8 cellular contexts compared by ENCODE assay signal in genomic region chr19:2457394-2458037, GRCh38. TPM values are rescaled to one million over a fixed set of nuclear protein-coding genes. Genes with fewer than 3 reads are reported as not detected.
DNase-seq lines count a peak whose midpoint lies in the region; ATAC-seq, FAIRE-seq and TF ChIP-seq lines count a peak whose summit lies in the region.

No MANE protein-coding gene starts in this region.

- H3K4me3 ChIP-seq in heart left ventricle (peak overlapping the region in 11 of 12 donors; percentile 30 to 99 (median 68)), K562 (peak overlapping the region; percentile 100), mesendoderm (ENCODE audit: low read length) (no peak overlapping the region), urinary bladder (ENCODE audit: low read depth, low read length) (no peak overlapping the region)

- H3K27ac ChIP-seq in heart left ventricle (peak overlapping the region in 11 of 12 donors; percentile 13 to 85 (median 73)), K562 (ENCODE audit: extremely low read depth, low read depth, low read length) (peak overlapping the region; percentile 81; the same call in 1 of the 3 replicates), mesendoderm (ENCODE audit: low read depth, low read length) (no peak overlapping the region), urinary bladder (ENCODE audit: low read depth) (peak overlapping the region; percentile 28)

- H2AFZ ChIP-seq in K562 (ENCODE audit: low read depth, low read length): peak overlapping the region; percentile 99

- peak overlapping the region; percentile 52 for H3K56ac ChIP-seq in mesendoderm (ENCODE audit: low read length)

- no peak for TF ChIP-seq POLR2A in heart left ventricle (IDR thresholded peaks at IDR 0.05)
- TF ChIP-seq POLR2A in K562 (conservative IDR thresholded peaks at IDR 0.05): no peak

- 85 to 93% (median 86%) methylated on average over 8 of the region's 8 CpGs for WGBS in heart left ventricle, 4 donors
- WGBS in K562 (ENCODE audit: insufficient coverage, low coverage, missing lambda C conversion rate): 93% methylated on average over 7 of the region's 8 CpGs
- no CpG with 5 or more reads among the region's 8 CpGs for WGBS in mesendoderm (ENCODE audit: extremely low coverage, insufficient coverage, low lambda C conversion rate)
- WGBS in urinary bladder: 92% methylated on average over 8 of the region's 8 CpGs

- TF ChIP-seq CTCF in heart left ventricle (IDR thresholded peaks at IDR 0.05) (no peak), K562 (IDR thresholded peaks at IDR 0.05 in 2 of 3, conservative IDR thresholded peaks at IDR 0.05 in 1 of 3; ENCODE audit: insufficient read depth in 2 of 3, low read depth in 1 of 3, low read length in 3 of 3) (no peak)

- no peak overlapping the region for H3K4ac ChIP-seq in mesendoderm (ENCODE audit: low read depth, low read length)

- H3K9me3 ChIP-seq in heart left ventricle (no peaks in the 10 kb centered on the region), K562 (replicated peaks; ENCODE audit: control insufficient read depth, insufficient read depth, low read depth, low read length) (no peaks in the 10 kb centered on the region)

- H3K4me1 ChIP-seq in heart left ventricle (peaks cover 0 to 33% (median 18%) of the 10 kb centered on the region in 12 donors), K562 (replicated peaks in 1 of 2; ENCODE audit: control insufficient read depth in 2 of 2, insufficient read depth in 2 of 2, low read length in 2 of 2) (peaks cover 5 to 58% of the 10 kb centered on the region in 2 experiments; a peak in 3 of 5 replicates), mesendoderm (ENCODE audit: control insufficient read depth, low read depth, low read length) (no peaks in the 10 kb centered on the region), urinary bladder (ENCODE audit: insufficient read depth) (peaks cover 4% of the 10 kb centered on the region)

- no peak overlapping the region for H3K23ac ChIP-seq in mesendoderm (ENCODE audit: low read length)

- no peak overlapping the region for H4K8ac ChIP-seq in mesendoderm (ENCODE audit: low read depth, low read length)

- H3K27me3 ChIP-seq in heart left ventricle (no peaks in the 10 kb centered on the region), K562 (ENCODE audit: control insufficient read depth in 2 of 2, insufficient read depth in 2 of 2, low read length in 2 of 2) (no peaks in the 10 kb centered on the region), mesendoderm (ENCODE audit: insufficient read depth, low read length, poor library complexity) (no peaks in the 10 kb centered on the region)

- FAIRE-seq in K562 (lab: Jason Lieb, UNC): no peak

- H2BK5ac ChIP-seq in mesendoderm (ENCODE audit: low read length): no peak overlapping the region

- intact Hi-C loops in heart left ventricle (cut with DNase I): no loop called here
- intact Hi-C loops in Right ventricle myocardium superior (cut with DNase I): no loop called here
- intact Hi-C loops in K562 (cut with micrococcal nuclease): no loop called here

- POLR2A ChIA-PET in K562 (lab: Yijun Ruan, JAX): interaction anchor here (0.6 to 4.4 kb wide), 8 partner anchors 9 to 242 kb away, joined by 3 to 20 read pairs (median 4); partner anchors contain the start of gene GADD45B

- peak overlapping the region; percentile 53 for H3K18ac ChIP-seq in mesendoderm (ENCODE audit: low read length)

- peaks cover 14% of the 10 kb centered on the region for H3K9me1 ChIP-seq in K562 (ENCODE audit: control insufficient read depth, insufficient read depth, low read length)

- in situ Hi-C loops in K562 (cut with MboI): no loop called here

- no peak for TF ChIP-seq RAD21 in K562 (CRISPR knock-in tag; conservative IDR thresholded peaks at IDR 0.05 in 1 of 2, IDR thresholded peaks at IDR 0.05 in 1 of 2)

- ATAC-seq in heart left ventricle: no peak
- no peak for ATAC-seq in Right ventricle myocardium superior (ENCODE audit: poor library complexity)
- ATAC-seq in K562: no peak
- ATAC-seq in GM21423 (IDR thresholded peaks at IDR 0.05; ENCODE audit: unreplicated experiment): no peak

- H3K9ac ChIP-seq in K562 (ENCODE audit: insufficient read depth in 1 of 2, low read depth in 2 of 2, low read length in 2 of 2): peak overlapping the region; percentile 69 to 99
- H3K9ac ChIP-seq in mesendoderm (ENCODE audit: low read length): no peak overlapping the region

- H2BK120ac ChIP-seq in mesendoderm (ENCODE audit: low read depth, low read length): no peak overlapping the region

- H3K79me2 ChIP-seq in K562 (ENCODE audit: control insufficient read depth, insufficient read depth, low read length) (peaks cover 47% of the 10 kb centered on the region), mesendoderm (ENCODE audit: control insufficient read depth, insufficient read depth, low read length) (peaks cover 42% of the 10 kb centered on the region)

- H4K20me1 ChIP-seq in K562 (replicated peaks; ENCODE audit: control insufficient read depth, insufficient read depth, low read length): peaks cover 21% of the 10 kb centered on the region; the same call in 1 of the 2 replicates

- peaks cover 5% of the 10 kb centered on the region for H3K79me1 ChIP-seq in mesendoderm (ENCODE audit: low read length)

- no peak overlapping the region for H4K5ac ChIP-seq in mesendoderm (ENCODE audit: low read length)

- H3K4me2 ChIP-seq in K562 (ENCODE audit: insufficient read depth, low read length) (peak overlapping the region; percentile 79), mesendoderm (ENCODE audit: low read length) (no peak overlapping the region)

- TF ChIP-seq EP300 in K562 (IDR thresholded peaks at IDR 0.05; ENCODE audit: low read length): no peak

- no peak overlapping the region for H2AK5ac ChIP-seq in mesendoderm (ENCODE audit: low read length)

- no peak overlapping the region for H2BK15ac ChIP-seq in mesendoderm (replicated peaks; ENCODE audit: low read depth)

- CTCF ChIA-PET in K562 (lab: Yijun Ruan, JAX; ENCODE audit: low intra/inter-chr PET ratio): interaction anchor here (0.6 kb wide), 1 partner anchor 180 kb away, joined by 3 read pairs; no protein-coding TSS in a partner anchor

- no peak for DNase-seq in heart left ventricle
- DNase-seq in Right ventricle myocardium superior: no peak
- DNase-seq in K562 (ENCODE audit: extremely low read depth in 1 of 4, low spot score in 3 of 4): no peak
- no peak for DNase-seq in mesendoderm
- no peak for DNase-seq in activated effector memory CD4-positive, alpha-beta T cell treated with Interleukin-2 at 50 U/mL for 16 hours
- no peak for DNase-seq in midbrain (lab: John Stamatoyannopoulos, UW)

- H3K36me3 ChIP-seq in heart left ventricle (no peaks in the 10 kb centered on the region), K562 (ENCODE audit: control insufficient read depth, insufficient read depth, low read length) (peaks cover 14% of the 10 kb centered on the region; the same call in 1 of the 3 replicates), mesendoderm (ENCODE audit: control insufficient read depth, insufficient read depth, low read length) (no peaks in the 10 kb centered on the region), urinary bladder (ENCODE audit: insufficient read depth) (no peaks in the 10 kb centered on the region)

- no TSS peak for BruUV-seq in K562 (replicated peaks; lab: Mats Ljungman, UMichigan)

RNA-seq across cellular contexts. Expression of gene LMNB2, which starts 0.8 kb away (rescaled TPM):
- 10 to 100 TPM in 7 of 9 donors, 1 to 10 TPM in 2; 6.6 to 22.2 (median 13.8) TPM for total RNA-seq in heart left ventricle
- 10 to 100 TPM in 1 of 2 donors, 1 to 10 TPM in 1; 9.3 to 33.0 TPM for polyA plus RNA-seq in heart left ventricle
- 13.9 TPM for total RNA-seq in Right ventricle myocardium superior
- total RNA-seq in K562 (2011; cell fraction: chromatin; rRNA removed; ENCODE audit: low replicate concordance): 40.1 and 85.1 TPM in 2 replicates
- 40.9 and 42.2 TPM in 2 replicates for total RNA-seq in K562 (2011; cell fraction: nucleolus; rRNA removed)
- 35.7 and 48.3 TPM in 2 replicates for total RNA-seq in K562 (2011; cell fraction: nucleoplasm; rRNA removed)
- 133 and 141 TPM in 2 replicates for total RNA-seq in K562 (2014; rRNA removed)
- 46.8 and 52.9 TPM in 2 replicates for total RNA-seq in K562 (2014; rRNA removed; fragmentation: Illumina TruSeq; extraction: Trizol)
- 105 and 106 TPM in 2 replicates for total RNA-seq in K562 (2015; rRNA removed; fragmentation: Illumina TruSeq; extraction: Trizol)
- 98.3 and 123 TPM in 2 replicates for total RNA-seq in K562 (2021)
- 90.3 and 94.7 TPM in 2 replicates for polyA plus RNA-seq in K562 (2011; rRNA removed)
- 191 and 212 TPM in 2 replicates for polyA plus RNA-seq in K562 (2011; cell fraction: cytosol; rRNA removed)
- polyA plus RNA-seq in K562 (2011; cell fraction: nucleus; rRNA removed): 59.1 and 76.5 TPM in 2 replicates
- 58.8 and 94.2 TPM in 2 replicates for polyA plus RNA-seq in K562 (2012)
- 117 and 161 TPM in 2 replicates for polyA plus RNA-seq in K562 (2014; fragmentation: Illumina TruSeq; extraction: Trizol)
- under 1 TPM; 0.48 to 0.71 TPM for polyA plus RNA-seq in K562 (2014; fragmentation: Nextera tagmentation; extraction: Ambion mirVana)
- polyA plus RNA-seq in K562 (2014; rRNA removed): 94.5 and 105 TPM in 2 replicates
- polyA minus RNA-seq in K562 (2011; rRNA and poly(A)+ RNA removed): 57.4 and 85.2 TPM in 2 replicates
- 48.5 and 69.4 TPM in 2 replicates for polyA minus RNA-seq in K562 (2011; cell fraction: cytosol; rRNA and poly(A)+ RNA removed)
- polyA minus RNA-seq in K562 (2011; cell fraction: nucleus; rRNA and poly(A)+ RNA removed): 10.8 and 13.6 TPM in 2 replicates
- 144 TPM for polyA plus RNA-seq in mesendoderm (2013, experiment 1 of 2)
- 143 TPM for polyA plus RNA-seq in mesendoderm (2013, experiment 2 of 2)
- total RNA-seq in urinary bladder: 33.4 TPM
- 22.2 TPM for polyA plus RNA-seq in urinary bladder

RNA-seq across cellular contexts. Expression of gene GADD45B, which starts 18.4 kb away (rescaled TPM):
- total RNA-seq in heart left ventricle: 100 to 1,000 TPM in 2 of 9 donors, 10 to 100 TPM in 7; 20.3 to 155 (median 46.6) TPM
- 10 to 100 TPM; 67.2 to 68.4 TPM for polyA plus RNA-seq in heart left ventricle
- 42.1 TPM for total RNA-seq in Right ventricle myocardium superior
- 7.1 and 17.3 TPM in 2 replicates for total RNA-seq in K562 (2011; cell fraction: chromatin; rRNA removed; ENCODE audit: low replicate concordance)
- total RNA-seq in K562 (2011; cell fraction: nucleolus; rRNA removed): 18.6 and 27.0 TPM in 2 replicates
- 12.8 and 19.0 TPM in 2 replicates for total RNA-seq in K562 (2011; cell fraction: nucleoplasm; rRNA removed)
- 3.9 and 4.1 TPM in 2 replicates for total RNA-seq in K562 (2014; rRNA removed)
- total RNA-seq in K562 (2014; rRNA removed; fragmentation: Illumina TruSeq; extraction: Trizol): 1.7 and 2.1 TPM in 2 replicates
- 1.9 and 2.0 TPM in 2 replicates for total RNA-seq in K562 (2015; rRNA removed; fragmentation: Illumina TruSeq; extraction: Trizol)
- total RNA-seq in K562 (2021): 2.9 and 3.1 TPM in 2 replicates
- 2.7 and 4.7 TPM in 2 replicates for polyA plus RNA-seq in K562 (2011; rRNA removed)
- 5.2 and 6.5 TPM in 2 replicates for polyA plus RNA-seq in K562 (2011; cell fraction: cytosol; rRNA removed)
- polyA plus RNA-seq in K562 (2011; cell fraction: nucleus; rRNA removed): 8.7 and 19.6 TPM in 2 replicates
- polyA plus RNA-seq in K562 (2012): 2.9 and 8.2 TPM in 2 replicates
- polyA plus RNA-seq in K562 (2014; fragmentation: Illumina TruSeq; extraction: Trizol): 0.79 and 1.0 TPM in 2 replicates
- under 1 TPM; 0.06 to 0.18 TPM for polyA plus RNA-seq in K562 (2014; fragmentation: Nextera tagmentation; extraction: Ambion mirVana)
- polyA plus RNA-seq in K562 (2014; rRNA removed): 2.5 and 2.7 TPM in 2 replicates
- polyA minus RNA-seq in K562 (2011; rRNA and poly(A)+ RNA removed): 3.5 and 5.2 TPM in 2 replicates
- 4.3 and 18.2 TPM in 2 replicates for polyA minus RNA-seq in K562 (2011; cell fraction: cytosol; rRNA and poly(A)+ RNA removed)
- polyA minus RNA-seq in K562 (2011; cell fraction: nucleus; rRNA and poly(A)+ RNA removed): 17.8 and 31.2 TPM in 2 replicates
- polyA plus RNA-seq in mesendoderm (2013, experiment 1 of 2): 43.7 TPM
- 44.8 TPM for polyA plus RNA-seq in mesendoderm (2013, experiment 2 of 2)
- 23.2 TPM for total RNA-seq in urinary bladder
- polyA plus RNA-seq in urinary bladder: 163 TPM

RNA-seq across cellular contexts. Expression of gene TIMM13, which starts 30.1 kb away (rescaled TPM):
- 10 to 100 TPM; 27.4 to 78.4 (median 62.6) TPM for total RNA-seq in heart left ventricle
- 10 to 100 TPM; 75.4 to 98.5 TPM for polyA plus RNA-seq in heart left ventricle
- 96.6 TPM for total RNA-seq in Right ventricle myocardium superior
- total RNA-seq in K562 (2011; cell fraction: chromatin; rRNA removed; ENCODE audit: low replicate concordance): 33.4 and 83.5 TPM in 2 replicates
- 50.0 and 67.9 TPM in 2 replicates for total RNA-seq in K562 (2011; cell fraction: nucleolus; rRNA removed)
- total RNA-seq in K562 (2011; cell fraction: nucleoplasm; rRNA removed): 30.1 and 33.7 TPM in 2 replicates
- total RNA-seq in K562 (2014; rRNA removed): 112 and 140 TPM in 2 replicates
- total RNA-seq in K562 (2014; rRNA removed; fragmentation: Illumina TruSeq; extraction: Trizol): 13.8 and 18.7 TPM in 2 replicates
- total RNA-seq in K562 (2015; rRNA removed; fragmentation: Illumina TruSeq; extraction: Trizol): 81.1 and 90.4 TPM in 2 replicates
- total RNA-seq in K562 (2021): 215 and 235 TPM in 2 replicates
- 35.0 and 50.3 TPM in 2 replicates for polyA plus RNA-seq in K562 (2011; rRNA removed)
- 77.5 and 236 TPM in 2 replicates for polyA plus RNA-seq in K562 (2011; cell fraction: cytosol; rRNA removed)
- 41.8 and 63.1 TPM in 2 replicates for polyA plus RNA-seq in K562 (2011; cell fraction: nucleus; rRNA removed)
- polyA plus RNA-seq in K562 (2012): 83.8 and 112 TPM in 2 replicates
- polyA plus RNA-seq in K562 (2014; fragmentation: Illumina TruSeq; extraction: Trizol): 20.3 and 68.0 TPM in 2 replicates
- 10 to 100 TPM; 17.6 to 71.8 TPM for polyA plus RNA-seq in K562 (2014; fragmentation: Nextera tagmentation; extraction: Ambion mirVana)
- 105 and 132 TPM in 2 replicates for polyA plus RNA-seq in K562 (2014; rRNA removed)
- 4.1 and 9.6 TPM in 2 replicates for polyA minus RNA-seq in K562 (2011; rRNA and poly(A)+ RNA removed)
- 27.2 and 34.0 TPM in 2 replicates for polyA minus RNA-seq in K562 (2011; cell fraction: cytosol; rRNA and poly(A)+ RNA removed)
- polyA minus RNA-seq in K562 (2011; cell fraction: nucleus; rRNA and poly(A)+ RNA removed): 18.0 and 20.1 TPM in 2 replicates
- 215 TPM for polyA plus RNA-seq in mesendoderm (2013, experiment 1 of 2)
- polyA plus RNA-seq in mesendoderm (2013, experiment 2 of 2): 208 TPM
- total RNA-seq in urinary bladder: 17.5 TPM
- polyA plus RNA-seq in urinary bladder: 72.2 TPM

Comparison
In these comparisons a context has a peak if more than half of its experiments do, and no peak if none do; other contexts are left out.
1. H3K4me3 ChIP-seq: peak in heart left ventricle (11 of 12) and K562 (single experiment); none in mesendoderm (single experiment) and urinary bladder (single experiment).